In the genomic region with DNA sequence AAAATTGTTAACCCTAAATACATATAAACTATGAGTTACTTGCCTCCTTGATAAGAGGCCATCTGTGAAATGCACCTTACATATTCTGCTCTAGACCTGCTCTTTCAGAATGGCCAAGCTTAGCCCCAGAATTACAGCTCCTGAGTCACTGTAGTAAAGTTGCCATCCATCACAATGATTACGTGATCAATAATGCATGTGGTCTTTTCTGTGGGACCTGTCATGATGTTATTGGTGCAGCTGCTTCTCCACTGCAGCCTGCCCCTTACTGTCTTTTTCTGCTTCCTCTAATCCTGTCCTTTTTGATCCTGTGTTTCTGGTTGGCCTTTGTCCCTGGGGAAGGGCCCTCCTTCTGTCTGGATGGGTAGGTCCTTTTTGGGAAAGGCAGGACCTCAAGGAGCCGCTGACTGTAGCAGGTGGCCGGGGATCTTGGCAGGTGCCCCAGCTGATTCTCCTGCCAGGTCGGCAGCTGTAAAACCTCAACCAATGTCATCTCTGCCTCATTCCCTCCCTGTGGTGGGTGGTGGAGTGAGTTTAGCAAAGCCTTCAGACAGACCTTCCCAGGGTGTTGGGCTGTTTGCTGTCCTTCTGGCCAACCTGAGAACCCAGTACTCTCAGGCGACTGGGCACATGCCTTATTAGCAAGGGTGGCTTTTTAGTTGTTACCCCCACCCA, we compare ENCODE assay signal across 8 cellular contexts.
DNase-seq lines count a peak whose midpoint lies in the region; ATAC-seq and TF ChIP-seq lines count a peak whose summit lies in the region.

No MANE protein-coding gene starts in this region.

- H2AFZ ChIP-seq in DND-41 (ENCODE audit: low read depth, low read length), result no peak overlapping the region

- no peak overlapping the region for H3K23ac ChIP-seq in mesendoderm (ENCODE audit: low read length)

- H3K9me3 ChIP-seq in DND-41 (ENCODE audit: insufficient read depth, low read length, severe bottlenecking), result no peaks in the 10 kb centered on the region
- H3K9me3 ChIP-seq in body of pancreas, result no peaks in the 10 kb centered on the region
- no peaks in the 10 kb centered on the region for H3K9me3 ChIP-seq in prostate gland

- H3K4me1 Mint-ChIP-seq in nephron progenitor cell, result peaks cover 61% of the 10 kb centered on the region

- H3K27ac ChIP-seq in DND-41 (ENCODE audit: low read length) (no peak overlapping the region), body of pancreas (peak overlapping the region in 3 of 4 donors; percentile 26 to 58 (median 50)), prostate gland (no peak overlapping the region), mesendoderm (ENCODE audit: low read depth, low read length) (no peak overlapping the region)

- H3K56ac ChIP-seq in mesendoderm (ENCODE audit: low read length), result no peak overlapping the region

- H3K4ac ChIP-seq in mesendoderm (ENCODE audit: low read depth, low read length), result no peak overlapping the region

- peak; percentile 53 for ATAC-seq in DND-41 (ENCODE audit: insufficient read depth, low read depth)
- ATAC-seq in body of pancreas, result peak; percentile 61

- H3K4me3 Mint-ChIP-seq in nephron progenitor cell, result no peak overlapping the region

- peak overlapping the region; percentile 99 for H3K27ac Mint-ChIP-seq in nephron progenitor cell

- H4K8ac ChIP-seq in mesendoderm (ENCODE audit: low read depth, low read length), result no peak overlapping the region

- peaks cover 17% of the 10 kb centered on the region; the same call in 1 of the 2 replicates for H4K20me1 ChIP-seq in DND-41 (ENCODE audit: insufficient read depth, low read length)

- no peak overlapping the region for H2BK5ac ChIP-seq in mesendoderm (ENCODE audit: low read length)

- no peak overlapping the region for H3K4me2 ChIP-seq in DND-41 (ENCODE audit: insufficient read depth, low read length)
- no peak overlapping the region for H3K4me2 ChIP-seq in mesendoderm (ENCODE audit: low read length)

- H3K4me3 ChIP-seq in DND-41 (ENCODE audit: low read depth in 1 of 2, low read length in 2 of 2) (no peak overlapping the region), body of pancreas (no peak overlapping the region), prostate gland (no peak overlapping the region), mesendoderm (ENCODE audit: low read length) (no peak overlapping the region)

- no peak overlapping the region for H2BK15ac ChIP-seq in mesendoderm (replicated peaks; ENCODE audit: low read depth)

- H3K9me3 Mint-ChIP-seq in nephron progenitor cell, result no peaks in the 10 kb centered on the region

- no peak overlapping the region for H4K5ac ChIP-seq in mesendoderm (ENCODE audit: low read length)

- WGBS in body of pancreas, 2 donors, result 7% methylated on average over 5 of the region's 5 CpGs
- WGBS in prostate gland, result 26% methylated on average over 5 of the region's 5 CpGs
- WGBS in mesendoderm (ENCODE audit: extremely low coverage, insufficient coverage, low lambda C conversion rate), result no CpG with 5 or more reads among the region's 5 CpGs

- TF ChIP-seq CTCF in DND-41 (IDR thresholded peaks at IDR 0.05; ENCODE audit: borderline replicate concordance, extremely low read depth, low read length, poor library complexity, severe bottlenecking), result no peak
- TF ChIP-seq CTCF in body of pancreas (IDR thresholded peaks at IDR 0.05), result peak in 2 of 7 experiments; percentile 8 to 22
- no peak for TF ChIP-seq CTCF in nephron progenitor cell (IDR thresholded peaks at IDR 0.05)
- no peak for TF ChIP-seq CTCF in prostate gland (IDR thresholded peaks at IDR 0.05)

- H3K36me3 ChIP-seq in DND-41 (ENCODE audit: insufficient read depth, low read length), result peaks cover 20% of the 10 kb centered on the region
- peaks cover 0 to 1% of the 10 kb centered on the region in 2 donors for H3K36me3 ChIP-seq in body of pancreas (replicated peaks in 1 of 2; ENCODE audit: insufficient read depth in 1 of 2, low read depth in 2 of 2)
- no peaks in the 10 kb centered on the region for H3K36me3 ChIP-seq in prostate gland
- H3K36me3 ChIP-seq in mesendoderm (ENCODE audit: control insufficient read depth, insufficient read depth, low read length), result peaks cover 1% of the 10 kb centered on the region

- no peaks in the 10 kb centered on the region for H3K27me3 ChIP-seq in DND-41 (ENCODE audit: insufficient read depth, low read length, poor library complexity)
- H3K27me3 ChIP-seq in body of pancreas, result no peaks in the 10 kb centered on the region
- no peaks in the 10 kb centered on the region for H3K27me3 ChIP-seq in prostate gland (replicated peaks; ENCODE audit: insufficient read depth)
- H3K27me3 ChIP-seq in mesendoderm (ENCODE audit: insufficient read depth, low read length, poor library complexity), result no peaks in the 10 kb centered on the region

- H3K18ac ChIP-seq in mesendoderm (ENCODE audit: low read length), result no peak overlapping the region

- H2BK120ac ChIP-seq in mesendoderm (ENCODE audit: low read depth, low read length), result no peak overlapping the region

- H3K79me2 ChIP-seq in DND-41 (ENCODE audit: insufficient read depth, low read length), result peaks cover 80% of the 10 kb centered on the region
- H3K79me2 ChIP-seq in mesendoderm (ENCODE audit: control insufficient read depth, insufficient read depth, low read length), result peaks cover 69% of the 10 kb centered on the region

- no peak overlapping the region for H2AK5ac ChIP-seq in mesendoderm (ENCODE audit: low read length)

- no peak for TF ChIP-seq POLR2A in body of pancreas (IDR thresholded peaks at IDR 0.05)
- TF ChIP-seq POLR2A in prostate gland (IDR thresholded peaks at IDR 0.05), result no peak

- peaks cover 38% of the 10 kb centered on the region for H3K36me3 Mint-ChIP-seq in nephron progenitor cell (ENCODE audit: low read depth)

- peaks cover 43% of the 10 kb centered on the region for H3K79me1 ChIP-seq in mesendoderm (ENCODE audit: low read length)

- H3K9ac ChIP-seq in DND-41 (ENCODE audit: low read depth, low read length), result no peak overlapping the region
- no peak overlapping the region for H3K9ac ChIP-seq in mesendoderm (ENCODE audit: low read length)

- H3K27me3 Mint-ChIP-seq in nephron progenitor cell (ENCODE audit: low read depth, poor library complexity), result peaks cover 3% of the 10 kb centered on the region

- intact Hi-C loops in body of pancreas (cut with DNase I) (no loop called here), prostate gland (cut with DNase I) (no loop called here)

- DNase-seq in DND-41, result no peak
- DNase-seq in NCI-H1092 treated with DMSO at 0.1 percent for 48 hours (lab: John Stamatoyannopoulos, UW), result peak; percentile 74
- peak; percentile 63 to 85 (median 78) for DNase-seq in body of pancreas
- DNase-seq in nephron progenitor cell, result no peak
- DNase-seq in prostate gland (ENCODE audit: low spot score), result no peak
- no peak for DNase-seq in mesendoderm
- DNase-seq in GM19238 (ENCODE audit: insufficient read length, low spot score), result no peak
- DNase-seq in NOMO-1 (lab: John Stamatoyannopoulos, UW; ENCODE audit: unreplicated experiment in 2 of 2), result no peak

- H3K4me1 ChIP-seq in DND-41 (ENCODE audit: insufficient read depth, low read length), result peaks cover 16% of the 10 kb centered on the region
- peaks cover 70% of the 10 kb centered on the region for H3K4me1 ChIP-seq in body of pancreas
- H3K4me1 ChIP-seq in prostate gland (replicated peaks), result peaks cover 7% of the 10 kb centered on the region
- H3K4me1 ChIP-seq in mesendoderm (ENCODE audit: control insufficient read depth, low read depth, low read length), result peaks cover 4% of the 10 kb centered on the region

Comparison
In these comparisons a context has a peak if more than half of its experiments do, and no peak if none do; other contexts are left out.
1. DNase-seq: peak in NCI-H1092 treated with DMSO at 0.1 percent for 48 hours (single experiment) and body of pancreas (4 of 4); none in DND-41 (single experiment), nephron progenitor cell (single experiment), prostate gland (single experiment), mesendoderm (single experiment), GM19238 (single experiment) and NOMO-1 (0 of 2).
2. H3K27ac ChIP-seq: peak in body of pancreas (3 of 4); none in DND-41 (single experiment), prostate gland (0 of 2) and mesendoderm (single experiment).